In genomic region chr1:228378453-228379164, GRCh38 we compare ENCODE assay signal across 8 cellular contexts. TPM values are rescaled to one million over a fixed set of nuclear protein-coding genes. Genes with fewer than 3 reads are reported as not detected.
DNase-seq lines count a peak whose midpoint lies in the region; ATAC-seq, FAIRE-seq and TF ChIP-seq lines count a peak whose summit lies in the region.

No MANE protein-coding gene starts in this region.

- in situ Hi-C loops in HAP-1 (cut with MboI; ENCODE audit: low sequenced_read_pairs), result no loop called here

- no peaks in the 10 kb centered on the region for H3K79me2 ChIP-seq in OCI-LY1 (ENCODE audit: insufficient read depth, low read length)
- H3K79me2 ChIP-seq in neural cell (replicated peaks; ENCODE audit: insufficient read depth, low read length), result no peaks in the 10 kb centered on the region

- H3K27ac ChIP-seq in A549 (peak overlapping the region; percentile 78 to 82), OCI-LY1 (ENCODE audit: low read depth, low read length, poor library complexity, severe bottlenecking) (no peak overlapping the region), neural cell (ENCODE audit: low read length) (no peak overlapping the region), substantia nigra (ENCODE audit: low read depth, low read length, poor library complexity, severe bottlenecking) (no peak overlapping the region)

- H3K36me3 ChIP-seq in HAP-1 (replicated peaks) (no peaks in the 10 kb centered on the region), OCI-LY1 (ENCODE audit: insufficient read depth, low read length) (no peaks in the 10 kb centered on the region), neural cell (ENCODE audit: insufficient read depth, low read length) (no peaks in the 10 kb centered on the region)

- TF ChIP-seq CTCF in A549 (IDR thresholded peaks at IDR 0.05) (peak; percentile 62), OCI-LY1 (IDR thresholded peaks at IDR 0.05; ENCODE audit: low read length) (peak; percentile 49), foreskin fibroblast (IDR thresholded peaks at IDR 0.05; ENCODE audit: low read depth, low read length) (peak; percentile 66), neural cell (IDR thresholded peaks at IDR 0.05; ENCODE audit: poor library complexity, severe bottlenecking) (peak; percentile 84)

- TF ChIP-seq RAD21 in A549 (conservative IDR thresholded peaks at IDR 0.05 in 1 of 2, IDR thresholded peaks at IDR 0.05 in 1 of 2) (peak; percentile 65 to 66; a peak in 4 of 5 replicates), neural cell (conservative IDR thresholded peaks at IDR 0.05) (peak; percentile 75)

- POLR2A ChIA-PET in A549 (lab: Yijun Ruan, JAX), result no interaction called here

- H3K4me2 ChIP-seq in A549 (peak overlapping the region; percentile 80), OCI-LY1 (ENCODE audit: low read length) (peak overlapping the region; percentile 19; the same call in 1 of the 2 replicates), neural cell (ENCODE audit: low read length) (peak overlapping the region; percentile 62)

- peaks cover 9% of the 10 kb centered on the region; the same call in 2 of the 3 replicates for H3K4me1 ChIP-seq in A549
- H3K4me1 ChIP-seq in HAP-1, result peaks cover 9% of the 10 kb centered on the region; the same call in 1 of the 2 replicates
- no peaks in the 10 kb centered on the region for H3K4me1 ChIP-seq in OCI-LY1 (ENCODE audit: insufficient read depth, low read length, severe bottlenecking)

- H3K9ac ChIP-seq in OCI-LY1 (ENCODE audit: low read length) (no peak overlapping the region), neural cell (ENCODE audit: low read length) (peak overlapping the region; percentile 67)

- peak; percentile 30; the same call in 1 of the 2 replicates for TF ChIP-seq POLR2A in A549 (IDR thresholded peaks at IDR 0.05; ENCODE audit: low read length)

- no peaks in the 10 kb centered on the region for H3F3A ChIP-seq in OCI-LY1 (ENCODE audit: insufficient read depth, low read length)
- no peaks in the 10 kb centered on the region for H3F3A ChIP-seq in neural cell (ENCODE audit: insufficient read depth, low read length, poor library complexity, severe bottlenecking)

- ATAC-seq in A549, result peak; percentile 75 to 83

- H4K20me1 ChIP-seq in OCI-LY1 (ENCODE audit: insufficient read depth, low read length) (no peaks in the 10 kb centered on the region), neural cell (ENCODE audit: insufficient read depth) (no peaks in the 10 kb centered on the region)

- H3K9me3 ChIP-seq in A549 (no peaks in the 10 kb centered on the region), HAP-1 (no peaks in the 10 kb centered on the region), OCI-LY1 (ENCODE audit: low read length) (no peaks in the 10 kb centered on the region), neural cell (ENCODE audit: low read length) (no peaks in the 10 kb centered on the region)

- no peaks in the 10 kb centered on the region for H3K9me2 ChIP-seq in OCI-LY1 (ENCODE audit: low read depth, low read length)
- H3K9me2 ChIP-seq in neural cell (ENCODE audit: insufficient read depth, low read length), result no peaks in the 10 kb centered on the region

- DNase-seq in A549 (ENCODE audit: low read depth in 1 of 2, low spot score in 1 of 2) (peak; percentile 62 to 72), HAP-1 (ENCODE audit: low spot score in 2 of 2) (peak; percentile 70 to 88), foreskin fibroblast (peak; percentile 64 to 91), substantia nigra (lab: John Stamatoyannopoulos, UW) (peak in 30 of 49 donors; percentile 5 to 80 (median 43)), GM19240 (ENCODE audit: insufficient read length, low spot score) (no peak)
- DNase-seq in activated effector memory CD4-positive, alpha-beta T cell treated with Interleukin-2 at 50 U/mL for 16 hours, result peak; percentile 34

- H3K4me3 ChIP-seq in A549, result peak overlapping the region; percentile 51
- H3K4me3 ChIP-seq in HAP-1, result peak overlapping the region; percentile 37
- peak overlapping the region; percentile 38 for H3K4me3 ChIP-seq in OCI-LY1 (ENCODE audit: low read depth, low read length, poor library complexity, severe bottlenecking)
- peak overlapping the region; percentile 63 to 67 for H3K4me3 ChIP-seq in foreskin fibroblast (ENCODE audit: low read depth in 1 of 2, low read length in 2 of 2)
- peak overlapping the region; percentile 76 for H3K4me3 ChIP-seq in neural cell (ENCODE audit: low read length)

- H2AFZ ChIP-seq in OCI-LY1 (ENCODE audit: low read length) (no peak overlapping the region), neural cell (ENCODE audit: low read depth, low read length) (peak overlapping the region; percentile 80)

- no peaks in the 10 kb centered on the region for H3K27me3 ChIP-seq in HAP-1 (ENCODE audit: low read depth)
- peaks cover 3% of the 10 kb centered on the region; the same call in 1 of the 2 replicates for H3K27me3 ChIP-seq in OCI-LY1 (ENCODE audit: insufficient read depth, low read length)
- H3K27me3 ChIP-seq in neural cell (ENCODE audit: insufficient read depth, low read depth, low read length), result peaks cover 17% of the 10 kb centered on the region

- TF ChIP-seq EP300 in A549 (IDR thresholded peaks at IDR 0.05) (no peak), neural cell (conservative IDR thresholded peaks at IDR 0.05; ENCODE audit: poor library complexity, severe bottlenecking) (no peak)

- no peak for FAIRE-seq in A549 (lab: Jason Lieb, UNC)

- CTCF ChIA-PET in A549 (lab: Yijun Ruan, JAX), result interaction anchor here (0.9 to 2.5 kb wide), 7 partner anchors 15 to 176 kb away, joined by 3 to 17 read pairs (median 3); no protein-coding TSS in a partner anchor

- WGBS in A549 (ENCODE audit: missing lambda C conversion rate), result 44% methylated on average over 38 of the region's 70 CpGs

TF ChIP-seq in A549, 52 proteins besides CTCF, POLR2A, EP300 and RAD21 (continues in another document):
- peak; percentile 56; the same call in 2 of the 3 replicates for TF ChIP-seq SMC3 (IDR thresholded peaks at IDR 0.05)
- TF ChIP-seq MAFK (IDR thresholded peaks at IDR 0.05; ENCODE audit: partially characterized antibody), result no peak
- TF ChIP-seq, protein P1, sequence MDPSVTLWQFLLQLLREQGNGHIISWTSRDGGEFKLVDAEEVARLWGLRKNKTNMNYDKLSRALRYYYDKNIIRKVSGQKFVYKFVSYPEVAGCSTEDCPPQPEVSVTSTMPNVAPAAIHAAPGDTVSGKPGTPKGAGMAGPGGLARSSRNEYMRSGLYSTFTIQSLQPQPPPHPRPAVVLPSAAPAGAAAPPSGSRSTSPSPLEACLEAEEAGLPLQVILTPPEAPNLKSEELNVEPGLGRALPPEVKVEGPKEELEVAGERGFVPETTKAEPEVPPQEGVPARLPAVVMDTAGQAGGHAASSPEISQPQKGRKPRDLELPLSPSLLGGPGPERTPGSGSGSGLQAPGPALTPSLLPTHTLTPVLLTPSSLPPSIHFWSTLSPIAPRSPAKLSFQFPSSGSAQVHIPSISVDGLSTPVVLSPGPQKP (IDR thresholded peaks at IDR 0.05; ENCODE audit: low read depth, low read length), result no peak
- TF ChIP-seq KDM5A (IDR thresholded peaks at IDR 0.05), result peak; percentile 63; the same call in 1 of the 2 replicates
- no peak for TF ChIP-seq CEBPB (IDR thresholded peaks at IDR 0.05)
- TF ChIP-seq, protein P2, sequence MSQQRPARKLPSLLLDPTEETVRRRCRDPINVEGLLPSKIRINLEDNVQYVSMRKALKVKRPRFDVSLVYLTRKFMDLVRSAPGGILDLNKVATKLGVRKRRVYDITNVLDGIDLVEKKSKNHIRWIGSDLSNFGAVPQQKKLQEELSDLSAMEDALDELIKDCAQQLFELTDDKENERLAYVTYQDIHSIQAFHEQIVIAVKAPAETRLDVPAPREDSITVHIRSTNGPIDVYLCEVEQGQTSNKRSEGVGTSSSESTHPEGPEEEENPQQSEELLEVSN (IDR thresholded peaks at IDR 0.05; ENCODE audit: borderline replicate concordance, low read depth), result peak; percentile 35; the same call in 1 of the 2 replicates

TF ChIP-seq in neural cell, 6 proteins besides CTCF, POLR2A, EP300 and RAD21 (continues in another document):
- TF ChIP-seq EZH2 (IDR thresholded peaks at IDR 0.05; ENCODE audit: borderline replicate concordance, insufficient read depth, low read length, poor library complexity, severe bottlenecking) (no peak), TAF1 (IDR thresholded peaks at IDR 0.05; ENCODE audit: low read depth) (no peak), MXI1 (conservative IDR thresholded peaks at IDR 0.05; ENCODE audit: poor library complexity, severe bottlenecking) (peak; percentile 54), POLR2AphosphoS5 (IDR thresholded peaks at IDR 0.05) (peak; percentile 46), SMC3 (conservative IDR thresholded peaks at IDR 0.05; ENCODE audit: poor library complexity) (peak; percentile 71)

RNA-seq across cellular contexts. Expression of gene TRIM11, which starts 28.0 kb away (rescaled TPM):
- polyA plus RNA-seq in A549 (2011; rRNA removed) (9.3 and 9.9 TPM in 2 replicates), A549 (2017; fragmentation: RNase III; extraction: RNeasy Plus Mini Kit Qiagen cat#74134 plus additional on column Dnase treatment) (18.8 to 20.1 TPM (median 20.1 TPM) in 3 replicates), neural cell (25.1 and 28.5 TPM in 2 replicates)
- polyA plus RNA-seq in A549 (2012; cell fraction: cytosol; rRNA removed), result 12.2 and 16.1 TPM in 2 replicates
- polyA plus RNA-seq in A549 (2012; cell fraction: nucleus; rRNA removed), result 41.5 and 54.1 TPM in 2 replicates
- polyA minus RNA-seq in A549 (2011; rRNA and poly(A)+ RNA removed), result 15.7 and 16.0 TPM in 2 replicates
- 34.5 and 38.5 TPM in 2 replicates for polyA minus RNA-seq in neural cell

RNA-seq across cellular contexts. Expression of gene TRIM17, which starts 38.1 kb away (rescaled TPM):
- not detected in 2 replicates for polyA plus RNA-seq in A549 (2011; rRNA removed)
- not detected in 2 replicates for polyA plus RNA-seq in A549 (2012; cell fraction: cytosol; rRNA removed)
- 0.04 TPM in 1 of 2 replicates, not detected in the other for polyA plus RNA-seq in A549 (2012; cell fraction: nucleus; rRNA removed)
- not detected in 3 replicates for polyA plus RNA-seq in A549 (2017; fragmentation: RNase III; extraction: RNeasy Plus Mini Kit Qiagen cat#74134 plus additional on column Dnase treatment)
- polyA minus RNA-seq in A549 (2011; rRNA and poly(A)+ RNA removed), result not detected in 2 replicates
- polyA plus RNA-seq in neural cell, result 0.14 TPM in 1 of 2 replicates, not detected in the other
- 0.49 TPM in 1 of 2 replicates, not detected in the other for polyA minus RNA-seq in neural cell

Comparison
In these comparisons a context has a peak if more than half of its experiments do, and no peak if none do; other contexts are left out.
1. H3K27ac ChIP-seq: peak in A549 (2 of 2); none in OCI-LY1 (single experiment), neural cell (single experiment) and substantia nigra (single experiment).
2. H3K4me2 ChIP-seq: peak in every context shown above with its lines; median percentile 80 in A549; 62 in neural cell; 19 in OCI-LY1.
3. Peak in every context shown above with its lines, with median percentiles within 50 percentile points of each other: H3K4me3 ChIP-seq and CTCF ChIP-seq.